In genomic region chr16:85622683-85623082, GRCh38 we compare ENCODE assay signal across 23 cellular contexts. TPM values are rescaled to one million over a fixed set of nuclear protein-coding genes. Genes with fewer than 3 reads are reported as not detected.
DNase-seq lines count a peak whose midpoint lies in the region; ATAC-seq, FAIRE-seq and TF ChIP-seq lines count a peak whose summit lies in the region.
"Had no signal": no experiment of that assay in that cellular context is flagged by ENCODE, and none has a peak within 500 bp of the region (broad histone marks: within the 10 kb centered on the region; RNA-seq: fewer than 3 reads in every experiment).

No MANE protein-coding gene starts in this region.

- POLR2A ChIA-PET in HepG2 (lab: Yijun Ruan, JAX), result interaction anchor here (0.6 to 2.8 kb wide), 3 partner anchors 10 to 66 kb away, joined by 3 to 29 read pairs (median 9); partner anchors contain the start of gene GSE1
- POLR2A ChIA-PET in CD4-positive, alpha-beta T cell (lab: Charles Lee), result no interaction called here

- peak overlapping the region; percentile 72 for H3K4me2 ChIP-seq in HepG2 (ENCODE audit: low read depth, low read length)

- peaks cover 14% of the 10 kb centered on the region for H3K36me3 Mint-ChIP-seq in central memory CD8-positive, alpha-beta T cell (ENCODE audit: insufficient read depth)
- no peaks in the 10 kb centered on the region for H3K36me3 Mint-ChIP-seq in stimulated activated effector memory CD8-positive, alpha-beta T cell treated with anti-CD3 and anti-CD28 coated beads, Interleukin-12 subunit alpha, Interleukin-12 subunit beta, amount 100 ng/mL, for 72 hours
- no peaks in the 10 kb centered on the region for H3K36me3 Mint-ChIP-seq in CD4-positive, alpha-beta T cell (ENCODE audit: low read depth)
- H3K36me3 Mint-ChIP-seq: activated naive CD4-positive, alpha-beta T cell treated with anti-CD3 and anti-CD28 coated beads, Interleukin-2, amount 10 ng/mL, durations not matched to agents 7 days and 5 days had no signal

- no TSS peak for BruUV-seq in HepG2 (replicated peaks; lab: Mats Ljungman, UMichigan)

- peak overlapping the region; percentile 27 for H3K27ac ChIP-seq in HepG2 (ENCODE audit: extremely low read length, insufficient read depth, low read length)
- no peak overlapping the region for H3K27ac ChIP-seq in right lobe of liver
- no peak overlapping the region for H3K27ac ChIP-seq in HUES6 (ENCODE audit: low read depth, low read length)
- peak overlapping the region; percentile 16 for H3K27ac ChIP-seq in psoas muscle
- H3K27ac ChIP-seq in CD4-positive, alpha-beta T cell (ENCODE audit: low read depth, low read length), result no peak overlapping the region
- H3K27ac ChIP-seq: ascending aorta, gastrocnemius medialis, neutrophil, skin epidermis had no signal

- no peak overlapping the region for H2AFZ ChIP-seq in HepG2 (ENCODE audit: low read length)

- no peak for TF ChIP-seq RAD21 in HepG2 (CRISPR knock-in tag; IDR thresholded peaks at IDR 0.05)

- no peak overlapping the region for H3K4me3 Mint-ChIP-seq in central memory CD8-positive, alpha-beta T cell
- H3K4me3 Mint-ChIP-seq in stimulated activated effector memory CD8-positive, alpha-beta T cell treated with anti-CD3 and anti-CD28 coated beads, Interleukin-12 subunit alpha, Interleukin-12 subunit beta, amount 100 ng/mL, for 72 hours, result no peak overlapping the region
- no peak overlapping the region for H3K4me3 Mint-ChIP-seq in CD4-positive, alpha-beta T cell
- H3K4me3 Mint-ChIP-seq: activated naive CD4-positive, alpha-beta T cell treated with anti-CD3 and anti-CD28 coated beads, Interleukin-2, amount 10 ng/mL, durations not matched to agents 7 days and 5 days; activated T-cell treated with anti-CD3 and anti-CD28 coated beads, Interleukin-2, amount 50 U/mL, for 24 hours had no signal

- no peak for TF ChIP-seq CTCF in HepG2 (CRISPR knock-in tag; IDR thresholded peaks at IDR 0.05)
- TF ChIP-seq CTCF in right lobe of liver (IDR thresholded peaks at IDR 0.05), result no peak
- no peak for TF ChIP-seq CTCF in psoas muscle (IDR thresholded peaks at IDR 0.05)
- TF ChIP-seq CTCF in CD4-positive, alpha-beta T cell (IDR thresholded peaks at IDR 0.05), result no peak

- H3K4me1 ChIP-seq in HepG2 (ENCODE audit: insufficient read depth, low read length) (peaks cover 44% of the 10 kb centered on the region), right lobe of liver (peaks cover 0 to 32% (median 11%) of the 10 kb centered on the region in 4 donors), HUES6 (ENCODE audit: control insufficient read depth, insufficient read depth, low read length) (peaks cover 66% of the 10 kb centered on the region), psoas muscle (peaks cover 50% of the 10 kb centered on the region)

- 82% methylated on average over 6 of the region's 6 CpGs for WGBS in HepG2 (ENCODE audit: low lambda C conversion rate)
- whole genome bisulfite sequencing in right lobe of liver (ENCODE audit: insufficient coverage, low coverage, low lambda C conversion rate, missing lambda C conversion rate), result 75% methylated on average over 5 of the region's 6 CpGs
- WGBS in psoas muscle, 3 donors, result 61 to 81% (median 70%) methylated on average over 6 of the region's 6 CpGs

- H3K4me3 ChIP-seq in HepG2 (replicated peaks in 1 of 3; ENCODE audit: insufficient read depth in 1 of 3, low read depth in 2 of 3, low read length in 3 of 3), result peak overlapping the region in 1 of 3 experiments; percentile 27; a peak in 2 of 6 replicates
- H3K4me3 ChIP-seq in right lobe of liver, result no peak overlapping the region
- H3K4me3 ChIP-seq in HUES6 (ENCODE audit: low read depth, low read length), result no peak overlapping the region
- no peak overlapping the region for H3K4me3 ChIP-seq in psoas muscle
- H3K4me3 ChIP-seq: ascending aorta, gastrocnemius medialis, skin epidermis had no signal

- in situ Hi-C loops in HepG2 (cut with HindIII; ENCODE audit: extremely low pct_ligation_motif_present, low pct_unique_long_range_greater_than_20kb), result no loop called here

- peaks cover 17 to 21% of the 10 kb centered on the region in 2 experiments for H3K36me3 ChIP-seq in HepG2 (replicated peaks in 1 of 2; ENCODE audit: control insufficient read depth in 1 of 2, insufficient read depth in 2 of 2, low read length in 2 of 2)
- no peaks in the 10 kb centered on the region for H3K36me3 ChIP-seq in right lobe of liver
- peaks cover 18% of the 10 kb centered on the region for H3K36me3 ChIP-seq in HUES6 (ENCODE audit: control insufficient read depth, insufficient read depth, low read length)
- H3K36me3 ChIP-seq in psoas muscle (ENCODE audit: insufficient read depth in 1 of 2, low read depth in 1 of 2), result peaks cover 0 to 2% of the 10 kb centered on the region in 2 donors
- H3K36me3 ChIP-seq: gastrocnemius medialis had no signal

- peaks cover 97% of the 10 kb centered on the region for H4K20me1 ChIP-seq in HepG2 (ENCODE audit: insufficient read depth, low read length)

- no peaks in the 10 kb centered on the region for H3K27me3 Mint-ChIP-seq in central memory CD8-positive, alpha-beta T cell
- peaks cover 5% of the 10 kb centered on the region for H3K27me3 Mint-ChIP-seq in CD4-positive, alpha-beta T cell

- CTCF ChIA-PET in HepG2 (lab: Yijun Ruan, JAX; ENCODE audit: low intra/inter-chr PET ratio, low total read pairs), result no interaction called here
- CTCF ChIA-PET in CD4-positive, alpha-beta T cell (lab: Charles Lee), result no interaction called here

- H3K27ac Mint-ChIP-seq in central memory CD8-positive, alpha-beta T cell (ENCODE audit: low read depth), result peak overlapping the region; percentile 67
- no peak overlapping the region for H3K27ac Mint-ChIP-seq in stimulated activated effector memory CD8-positive, alpha-beta T cell treated with anti-CD3 and anti-CD28 coated beads, Interleukin-12 subunit alpha, Interleukin-12 subunit beta, amount 100 ng/mL, for 72 hours
- H3K27ac Mint-ChIP-seq in CD4-positive, alpha-beta T cell, result no peak overlapping the region
- H3K27ac Mint-ChIP-seq: activated naive CD4-positive, alpha-beta T cell treated with anti-CD3 and anti-CD28 coated beads, Interleukin-2, amount 10 ng/mL, durations not matched to agents 7 days and 5 days; activated T-cell treated with anti-CD3 and anti-CD28 coated beads, Interleukin-2, amount 50 U/mL, for 24 hours had no signal

- DNase-seq in HepG2 (ENCODE audit: low spot score), result no peak
- no peak for DNase-seq in right lobe of liver
- DNase-seq in central memory CD8-positive, alpha-beta T cell (ENCODE audit: low spot score in 2 of 2), result no peak
- no peak for DNase-seq in psoas muscle
- no peak for DNase-seq in stimulated activated effector memory CD8-positive, alpha-beta T cell treated with anti-CD3 and anti-CD28 coated beads, Interleukin-12 subunit alpha, Interleukin-12 subunit beta, amount 100 ng/mL, for 72 hours (ENCODE audit: low spot score in 2 of 2)
- DNase-seq in CD4-positive, alpha-beta T cell, result no peak
- DNase-seq: activated CD8-positive, alpha-beta memory T cell treated with anti-CD3 and anti-CD28 coated beads for 24 hours; activated naive CD4-positive, alpha-beta T cell treated with anti-CD3 and anti-CD28 coated beads, Interleukin-2, amount 10 ng/mL, durations not matched to agents 7 days and 5 days; activated T-cell treated with anti-CD3 and anti-CD28 coated beads, Interleukin-2, amount 50 U/mL, for 24 hours; cerebellar nuclear complex; gastrocnemius medialis; NCI-H1092; NCI-H2107; NCI-H69; stimulated activated CD4-positive, alpha-beta T cell treated with anti-CD3 and anti-CD28 coated beads, Interleukin-1b, Interleukin-23, amount 100 ng/mL, for 48 hours had no signal

- peaks cover 55% of the 10 kb centered on the region for H3K4me1 Mint-ChIP-seq in central memory CD8-positive, alpha-beta T cell
- peaks cover 70% of the 10 kb centered on the region for H3K4me1 Mint-ChIP-seq in stimulated activated effector memory CD8-positive, alpha-beta T cell treated with anti-CD3 and anti-CD28 coated beads, Interleukin-12 subunit alpha, Interleukin-12 subunit beta, amount 100 ng/mL, for 72 hours
- H3K4me1 Mint-ChIP-seq in CD4-positive, alpha-beta T cell (ENCODE audit: low read depth), result peaks cover 16% of the 10 kb centered on the region

- H3K9me3 Mint-ChIP-seq in central memory CD8-positive, alpha-beta T cell, result no peaks in the 10 kb centered on the region
- no peaks in the 10 kb centered on the region for H3K9me3 Mint-ChIP-seq in stimulated activated effector memory CD8-positive, alpha-beta T cell treated with anti-CD3 and anti-CD28 coated beads, Interleukin-12 subunit alpha, Interleukin-12 subunit beta, amount 100 ng/mL, for 72 hours
- no peaks in the 10 kb centered on the region for H3K9me3 Mint-ChIP-seq in CD4-positive, alpha-beta T cell
- H3K9me3 Mint-ChIP-seq: activated naive CD4-positive, alpha-beta T cell treated with anti-CD3 and anti-CD28 coated beads, Interleukin-2, amount 10 ng/mL, durations not matched to agents 7 days and 5 days; activated T-cell treated with anti-CD3 and anti-CD28 coated beads, Interleukin-2, amount 50 U/mL, for 24 hours had no signal

- no peak for TF ChIP-seq EP300 in HepG2 (IDR thresholded peaks at IDR 0.05; ENCODE audit: low read depth in 2 of 2, low read length in 2 of 2)
- TF ChIP-seq EP300 in HepG2 (CRISPR knock-in tag; IDR thresholded peaks at IDR 0.05; ENCODE audit: borderline replicate concordance), result 0 out of 2 replicates have a peak, but pooled peaks have one; percentile 27

- intact Hi-C loops in HepG2 (cut with micrococcal nuclease; ENCODE audit: unreplicated experiment), result no loop called here
- intact Hi-C loops in right lobe of liver (cut with DNase I), result no loop called here
- intact Hi-C loops in psoas muscle (cut with DNase I), result no loop called here
- intact Hi-C loops in CD4-positive, alpha-beta T cell (cut with DNase I, micrococcal nuclease), result no loop called here

- FAIRE-seq in HepG2 (lab: Jason Lieb, UNC), result peak; percentile 61
- FAIRE-seq: GM19239, keratinocyte had no signal

- TF ChIP-seq POLR2A in HepG2 (IDR thresholded peaks at IDR 0.05; ENCODE audit: insufficient read depth in 1 of 2, low read depth in 2 of 2, low read length in 2 of 2) (no peak), right lobe of liver (IDR thresholded peaks at IDR 0.05) (no peak)

- H3K9me3 ChIP-seq in HepG2 (ENCODE audit: low read length) (no peaks in the 10 kb centered on the region), right lobe of liver (no peaks in the 10 kb centered on the region), HUES6 (ENCODE audit: control insufficient read depth, insufficient read depth, low read depth, low read length) (no peaks in the 10 kb centered on the region), psoas muscle (no peaks in the 10 kb centered on the region)
- H3K9me3 ChIP-seq in CD4-positive, alpha-beta T cell (ENCODE audit: control insufficient read depth, low read length), result no peaks in the 10 kb centered on the region
- H3K9me3 ChIP-seq: ascending aorta, gastrocnemius medialis, neutrophil had no signal

- peaks cover 97% of the 10 kb centered on the region for H3K79me2 ChIP-seq in HepG2 (ENCODE audit: insufficient read depth, low read length)

- ATAC-seq in HepG2, result no peak
- no peak for ATAC-seq in right lobe of liver
- ATAC-seq in central memory CD8-positive, alpha-beta T cell (replicated peaks; ENCODE audit: extremely low read depth, poor library complexity, severe bottlenecking), result no peak
- ATAC-seq in psoas muscle, result peak in 1 of 4 donors; percentile 26
- no peak for ATAC-seq in stimulated activated effector memory CD8-positive, alpha-beta T cell treated with anti-CD3 and anti-CD28 coated beads, Interleukin-12 subunit alpha, Interleukin-12 subunit beta, amount 100 ng/mL, for 72 hours
- ATAC-seq in CD4-positive, alpha-beta T cell (ENCODE audit: poor library complexity), result no peak
- no peak for ATAC-seq in GM21528 (IDR thresholded peaks at IDR 0.05; ENCODE audit: low FRiP score, unreplicated experiment)
- ATAC-seq: activated CD4-positive, CD25-positive, alpha-beta regulatory T cell treated with anti-CD3 and anti-CD28 coated beads, Interleukin-2, amount 50 U/mL, for 24 hours had no signal

- H3K9ac ChIP-seq in HepG2 (ENCODE audit: insufficient read depth, low read depth, low read length) (no peak overlapping the region), HUES6 (ENCODE audit: low read length) (peak overlapping the region; percentile 28)

- no peaks in the 10 kb centered on the region for H3K27me3 ChIP-seq in HepG2 (ENCODE audit: control insufficient read depth in 1 of 2, insufficient read depth in 2 of 2, low read length in 2 of 2)
- no peaks in the 10 kb centered on the region for H3K27me3 ChIP-seq in right lobe of liver
- no peaks in the 10 kb centered on the region; the same call in 1 of the 2 replicates for H3K27me3 ChIP-seq in HUES6 (ENCODE audit: control insufficient read depth, insufficient read depth, low read length)
- no peaks in the 10 kb centered on the region for H3K27me3 ChIP-seq in psoas muscle (ENCODE audit: insufficient read depth in 3 of 3, low read length in 2 of 3)
- no peaks in the 10 kb centered on the region for H3K27me3 ChIP-seq in CD4-positive, alpha-beta T cell (ENCODE audit: control insufficient read depth, insufficient read depth, low read length)
- H3K27me3 ChIP-seq: ascending aorta, gastrocnemius medialis, neutrophil had no signal

RNA-seq across cellular contexts. Expression of gene GSE1, which starts 9.6 kb away (rescaled TPM):
- total RNA-seq in HepG2 (2016; rRNA removed; fragmentation: Illumina TruSeq; extraction: Trizol) (16.1 and 19.5 TPM in 2 replicates), right lobe of liver (10 to 100 TPM; 30.0 to 48.0 (median 38.8) TPM), psoas muscle (10 to 100 TPM; 47.0 to 90.5 (median 64.6) TPM)
- total RNA-seq in HepG2 (2016; cell fraction: cytosol; rRNA removed; fragmentation: Illumina TruSeq; extraction: Trizol; ENCODE audit: low read depth), result 13.0 and 16.7 TPM in 2 replicates
- 15.4 and 17.4 TPM in 2 replicates for total RNA-seq in HepG2 (2016; cell fraction: insoluble cytoplasmic fraction; rRNA removed; fragmentation: Illumina TruSeq; extraction: Trizol)
- total RNA-seq in HepG2 (2016; cell fraction: membrane; rRNA removed; fragmentation: Illumina TruSeq; extraction: Trizol), result 18.2 and 21.4 TPM in 2 replicates
- total RNA-seq in HepG2 (2016; cell fraction: nucleus; rRNA removed; fragmentation: Illumina TruSeq; extraction: Trizol), result 31.6 and 33.0 TPM in 2 replicates
- polyA plus RNA-seq in HepG2 (2011; rRNA removed) (31.2 and 37.7 TPM in 2 replicates), psoas muscle (10 to 100 TPM; 10.8 to 34.7 (median 22.0) TPM)
- polyA plus RNA-seq in HepG2 (2011; cell fraction: cytosol; rRNA removed), result 20.9 and 26.7 TPM in 2 replicates
- 132 and 135 TPM in 2 replicates for polyA plus RNA-seq in HepG2 (2011; cell fraction: nucleus; rRNA removed)
- 43.5 and 43.7 TPM in 2 replicates for polyA plus RNA-seq in HepG2 (2012)
- 1.4 and 1.7 TPM in 2 replicates for polyA plus RNA-seq in HepG2 (2016; cell fraction: cytosol; fragmentation: Illumina TruSeq; extraction: Trizol; ENCODE audit: low read depth)
- polyA plus RNA-seq in HepG2 (2016; cell fraction: insoluble cytoplasmic fraction; fragmentation: Illumina TruSeq; extraction: Trizol; ENCODE audit: low read depth), result 22.8 and 30.2 TPM in 2 replicates
- 4.4 and 5.4 TPM in 2 replicates for polyA plus RNA-seq in HepG2 (2016; cell fraction: membrane; fragmentation: Illumina TruSeq; extraction: Trizol; ENCODE audit: low read depth)
- polyA plus RNA-seq in HepG2 (2016; cell fraction: nucleus; fragmentation: Illumina TruSeq; extraction: Trizol; ENCODE audit: insufficient read depth, low read depth), result 70.9 and 78.3 TPM in 2 replicates
- polyA minus RNA-seq in HepG2 (2011; rRNA and poly(A)+ RNA removed; ENCODE audit: low replicate concordance), result 24.8 and 50.4 TPM in 2 replicates
- 36.3 and 45.8 TPM in 2 replicates for polyA minus RNA-seq in HepG2 (2011; cell fraction: cytosol; rRNA and poly(A)+ RNA removed)
- 83.8 and 96.8 TPM in 2 replicates for polyA minus RNA-seq in HepG2 (2011; cell fraction: nucleus; rRNA and poly(A)+ RNA removed)
- total RNA-seq in CD4-positive, alpha-beta T cell, result 10 to 100 TPM; 11.7 to 13.7 TPM

Comparison
In these comparisons a context has a peak if more than half of its experiments do, and no peak if none do; other contexts are left out.
1. H3K27ac ChIP-seq: peak in HepG2 (single experiment) and psoas muscle (single experiment); none in right lobe of liver (0 of 3), HUES6 (single experiment) and CD4-positive, alpha-beta T cell (single experiment).